In the genomic region with DNA sequence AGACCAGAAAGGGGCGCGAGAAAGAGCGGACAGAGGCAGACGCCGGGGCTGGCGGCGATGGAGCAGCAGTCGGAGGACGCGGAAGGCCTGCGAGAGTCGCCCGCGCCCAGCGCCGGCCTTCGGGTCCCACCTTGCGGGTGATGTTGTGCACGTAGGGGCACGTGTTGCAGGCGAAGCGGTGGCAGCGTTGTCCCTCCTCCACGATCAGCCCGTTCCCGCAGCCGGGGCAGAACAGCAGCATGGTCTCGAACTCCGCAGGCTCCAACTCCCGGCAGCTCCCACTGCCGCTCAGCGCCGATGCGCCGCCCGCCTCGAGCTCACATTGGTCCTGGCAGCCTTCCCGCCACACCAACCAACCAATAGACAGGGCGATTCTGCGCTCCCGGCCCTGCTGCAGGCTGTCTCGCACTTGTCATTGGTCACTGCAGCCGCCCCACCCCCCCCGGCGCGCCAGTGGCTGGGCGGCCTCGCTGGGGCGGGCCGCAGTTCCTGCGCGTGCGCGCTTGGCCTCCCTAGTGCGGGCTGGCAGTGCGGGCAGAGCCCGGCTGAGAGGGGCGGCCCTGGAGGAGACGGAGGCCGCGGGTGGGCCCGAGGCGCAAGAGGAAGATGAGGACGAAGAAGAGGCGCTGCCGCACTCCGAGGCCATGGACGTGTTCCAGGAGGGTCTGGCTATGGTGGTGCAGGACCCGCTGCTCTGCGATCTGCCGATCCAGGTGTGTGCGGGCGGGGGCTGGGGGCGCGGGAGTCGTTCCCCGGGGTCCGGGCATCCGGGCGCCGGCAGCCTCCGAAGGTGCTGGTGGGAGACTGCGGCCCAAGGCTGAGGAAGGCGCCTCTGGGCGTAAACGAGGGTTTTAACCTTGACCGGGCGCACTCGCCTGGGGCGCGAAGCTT, we compare ENCODE assay signal across 8 cellular contexts. TPM values are rescaled to one million over a fixed set of nuclear protein-coding genes. Genes with fewer than 3 reads are reported as not detected.
DNase-seq lines count a peak whose midpoint lies in the region; ATAC-seq, FAIRE-seq and TF ChIP-seq lines count a peak whose summit lies in the region.

A gene (minus strand): TSS at position 263 of the 891 bp plus-strand sequence. CDS start 22 bp downstream, at position 241.
A gene (plus strand): TSS at position 483 of the 891 bp plus-strand sequence. CDS start 189 bp downstream, at position 672.

- H3K27me3 Mint-ChIP-seq in central memory CD8-positive, alpha-beta T cell, result no peaks in the 10 kb centered on the region

- H3K9me3 Mint-ChIP-seq in central memory CD8-positive, alpha-beta T cell, result no peaks in the 10 kb centered on the region

- peaks cover 0 to 3% of the 10 kb centered on the region in 2 donors for H3K4me1 ChIP-seq in kidney (ENCODE audit: control insufficient read depth in 1 of 2, insufficient read depth in 1 of 2, low read depth in 1 of 2, low read length in 2 of 2)

- peak; percentile 93 for ATAC-seq in GM19035 (IDR thresholded peaks at IDR 0.05; ENCODE audit: unreplicated experiment)
- ATAC-seq in HG03342 (IDR thresholded peaks at IDR 0.05; ENCODE audit: unreplicated experiment), result peak; percentile 94
- peak; percentile 99 for ATAC-seq in central memory CD8-positive, alpha-beta T cell (replicated peaks; ENCODE audit: extremely low read depth, poor library complexity, severe bottlenecking)

- H3K9ac ChIP-seq in kidney (ENCODE audit: low read length in 2 of 2), result peak within 1 kb of the TSS; percentile 71 to 90

- H3K4me3 Mint-ChIP-seq in central memory CD8-positive, alpha-beta T cell, result peak within 1 kb of the TSS; percentile 99

- no peak for FAIRE-seq in kidney (lab: Jason Lieb, UNC)

- no peak for TF ChIP-seq CTCF in AG10803 (conservative IDR thresholded peaks at IDR 0.05; ENCODE audit: low read length)
- TF ChIP-seq CTCF in kidney (IDR thresholded peaks at IDR 0.05; ENCODE audit: borderline replicate concordance, extremely low read depth, insufficient read depth), result no peak

- H3K4me3 ChIP-seq in AG10803 (ENCODE audit: low read length) (peak within 1 kb of the TSS; percentile 84), kidney (ENCODE audit: low read length in 2 of 2) (peak within 1 kb of the TSS; percentile 78 to 89)

- peaks cover 29% of the 10 kb centered on the region for H3K36me3 Mint-ChIP-seq in central memory CD8-positive, alpha-beta T cell (ENCODE audit: insufficient read depth)

- intact Hi-C loops in kidney (cut with DNase I), result no loop called here

- H3K4me1 Mint-ChIP-seq in central memory CD8-positive, alpha-beta T cell, result peaks cover 36% of the 10 kb centered on the region

- H3K27ac Mint-ChIP-seq in central memory CD8-positive, alpha-beta T cell (ENCODE audit: low read depth), result peak within 1 kb of the TSS; percentile 95

- H3K9me3 ChIP-seq in kidney (ENCODE audit: control insufficient read depth in 1 of 2, low read length in 2 of 2), result no peaks in the 10 kb centered on the region

- peaks cover 11 to 20% of the 10 kb centered on the region in 2 donors for H3K36me3 ChIP-seq in kidney (ENCODE audit: control insufficient read depth in 1 of 2, insufficient read depth in 2 of 2, low read length in 2 of 2)

- H3K27ac ChIP-seq in kidney (ENCODE audit: low read depth in 2 of 2, low read length in 2 of 2), result peak within 1 kb of the TSS in 1 of 2 donors; percentile 23

- DNase-seq in AG10803 (ENCODE audit: low read depth) (peak; percentile 98), NCI-H446 (lab: John Stamatoyannopoulos, UW) (peak; percentile 86 to 99), kidney (peak; percentile 100)
- peak; percentile 96 for DNase-seq in activated CD4-positive, CD25-positive, alpha-beta regulatory T cell treated with anti-CD3 and anti-CD28 coated beads, Interleukin-2, amount 50 U/mL, for 16 hours (ENCODE audit: low read depth, low spot score)
- peak; percentile 85 to 95 for DNase-seq in central memory CD8-positive, alpha-beta T cell (ENCODE audit: low spot score in 2 of 2)
- DNase-seq in stimulated activated CD4-positive, alpha-beta T cell treated with anti-CD3 and anti-CD28 coated beads, Interleukin-15, amount 100 ng/mL, for 1 hour (ENCODE audit: low read depth in 1 of 2, low spot score in 1 of 2), result peak; percentile 97

RNA-seq across cellular contexts. Expression of the first gene that starts in this region (rescaled TPM):
- 8.8 TPM for total RNA-seq in kidney
- 18.5 TPM for polyA plus RNA-seq in kidney (ENCODE audit: insufficient read depth, low read depth, low replicate concordance)

RNA-seq across cellular contexts. Expression of the second gene that starts in this region (rescaled TPM):
- total RNA-seq in kidney, result 14.7 TPM
- 60.3 TPM for polyA plus RNA-seq in kidney (ENCODE audit: insufficient read depth, low read depth, low replicate concordance)
